In the genomic region with DNA sequence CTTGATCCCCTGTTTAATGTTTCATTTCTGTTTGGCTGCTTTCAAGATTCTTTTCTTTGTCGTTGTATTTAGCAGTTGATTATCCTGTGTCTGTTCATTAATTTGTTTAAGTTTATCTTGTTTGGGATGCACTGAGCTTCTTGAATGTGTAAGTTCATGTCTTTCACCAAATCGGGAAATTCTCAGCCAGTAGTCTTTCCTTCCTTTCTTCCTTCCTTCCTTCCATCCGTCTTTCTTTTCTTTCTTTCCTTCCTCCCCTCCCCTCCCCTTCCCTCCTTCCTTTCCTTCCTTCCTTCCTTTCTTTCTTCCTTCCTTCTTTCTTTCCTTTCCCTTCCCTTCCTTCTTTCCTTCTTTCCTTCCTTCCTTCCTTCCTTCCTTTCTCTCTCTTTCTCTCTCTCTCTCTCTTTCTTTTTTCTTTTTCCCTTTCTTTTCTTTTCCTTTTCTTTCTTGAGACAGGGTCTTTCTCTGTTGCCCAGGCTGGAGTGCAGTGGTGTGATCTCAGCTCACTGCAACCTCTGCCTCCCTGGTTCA, we compare ENCODE assay signal across 34 cellular contexts.
"Had no signal": no experiment of that assay in that cellular context is flagged by ENCODE, and none has a peak within 500 bp of the region (broad histone marks: within the 10 kb centered on the region; RNA-seq: fewer than 3 reads in every experiment).

No MANE protein-coding gene starts in this region.

- H3K27ac Mint-ChIP-seq: activated CD4-positive, alpha-beta T cell treated with anti-CD3 and anti-CD28 coated beads for 36 hours; activated CD8-positive, alpha-beta T cell treated with anti-CD3 and anti-CD28 coated beads, Interleukin-2, amount 10 ng/mL, durations not matched to agents 7 days and 5 days; activated naive CD4-positive, alpha-beta T cell treated with anti-CD3 and anti-CD28 coated beads for 36 hours; activated naive CD8-positive, alpha-beta T cell; activated naive CD8-positive, alpha-beta T cell treated with anti-CD3 and anti-CD28 coated beads, Interleukin-2, amount 50 U/mL, for 24 hours; activated T-cell treated with anti-CD3 and anti-CD28 coated beads, Interleukin-2, amount 50 U/mL, for 24 hours; brain; T-helper 1 cell treated with Interleukin-12 subunit alpha and Interleukin-12 subunit beta and Interleukin-4 antibody, amounts not matched to agents 30 μg/mL and 1 μg/mL, for 36 hours; T-helper 2 cell treated with Interferon-gamma antibody and Interleukin-4, amounts not matched to agents 5 μg/mL and 100 μg/mL, for 36 hours had no signal

- H3K36me3 ChIP-seq: SJCRH30 had no signal

- H3K27me3 ChIP-seq: SJCRH30 had no signal

- H3K4me2 ChIP-seq: KMS-11 had no signal

- H3K9ac ChIP-seq: KMS-11 had no signal

- H3K4me3 ChIP-seq: SJCRH30, SK-N-MC had no signal

- ATAC-seq: activated CD4-positive, alpha-beta T cell treated with anti-CD3 and anti-CD28 coated beads for 36 hours; activated CD4-positive, CD25-positive, alpha-beta regulatory T cell treated with anti-CD3 and anti-CD28 coated beads, Interleukin-2, amount 50 U/mL, for 24 hours; activated CD8-positive, alpha-beta T cell treated with anti-CD3 and anti-CD28 coated beads, Interleukin-2, amount 10 ng/mL, durations not matched to agents 7 days and 5 days; activated naive CD8-positive, alpha-beta T cell treated with anti-CD3 and anti-CD28 coated beads, Interleukin-2, amount 50 U/mL, for 24 hours had no signal

- FAIRE-seq: bronchial epithelial cell, TTC549 had no signal

- DNase-seq: activated CD4-positive, alpha-beta T cell treated with anti-CD3 and anti-CD28 coated beads for 36 hours; activated CD4-positive, alpha-beta T cell treated with anti-CD3 and anti-CD28 coated beads, Interleukin-2, amount 10 ng/mL, durations not matched to agents 7 days and 5 days; activated CD4-positive, alpha-beta T cell treated with anti-CD3 and anti-CD28 coated beads, Interleukin-2, amount 50 U/mL, for 48 hours; activated gamma-delta T cell treated with Interleukin-2 at 50 U/mL for 16 hours; activated naive CD4-positive, alpha-beta T cell treated with anti-CD3 and anti-CD28 coated beads for 36 hours; activated naive CD8-positive, alpha-beta T cell treated with anti-CD3 and anti-CD28 coated beads, Interleukin-2, amount 50 U/mL, for 24 hours; activated T-cell treated with anti-CD3 and anti-CD28 coated beads, Interleukin-2, amount 50 U/mL, for 24 hours; anterior cingulate cortex; caudate nucleus; MM.1S; MV-4-11; NCI-H1092 treated with DMSO at 0.1 percent for 48 hours; NCI-H1417; NCI-H146; NCI-H187; NCI-H2029 treated with DMSO at 0.1 percent for 48 hours; NCI-H2107; NCI-H2171; NCI-H510A; NCI-H526; NCI-H748 treated with DMSO at 0.1 percent for 48 hours; OCI-M1; SHP77; SJCRH30 had no signal

- H3K27ac ChIP-seq: KMS-11, SJCRH30, SK-N-MC had no signal

- H3K36me3 Mint-ChIP-seq: brain had no signal
